9 cellular contexts compared by ENCODE assay signal in the genomic region with DNA sequence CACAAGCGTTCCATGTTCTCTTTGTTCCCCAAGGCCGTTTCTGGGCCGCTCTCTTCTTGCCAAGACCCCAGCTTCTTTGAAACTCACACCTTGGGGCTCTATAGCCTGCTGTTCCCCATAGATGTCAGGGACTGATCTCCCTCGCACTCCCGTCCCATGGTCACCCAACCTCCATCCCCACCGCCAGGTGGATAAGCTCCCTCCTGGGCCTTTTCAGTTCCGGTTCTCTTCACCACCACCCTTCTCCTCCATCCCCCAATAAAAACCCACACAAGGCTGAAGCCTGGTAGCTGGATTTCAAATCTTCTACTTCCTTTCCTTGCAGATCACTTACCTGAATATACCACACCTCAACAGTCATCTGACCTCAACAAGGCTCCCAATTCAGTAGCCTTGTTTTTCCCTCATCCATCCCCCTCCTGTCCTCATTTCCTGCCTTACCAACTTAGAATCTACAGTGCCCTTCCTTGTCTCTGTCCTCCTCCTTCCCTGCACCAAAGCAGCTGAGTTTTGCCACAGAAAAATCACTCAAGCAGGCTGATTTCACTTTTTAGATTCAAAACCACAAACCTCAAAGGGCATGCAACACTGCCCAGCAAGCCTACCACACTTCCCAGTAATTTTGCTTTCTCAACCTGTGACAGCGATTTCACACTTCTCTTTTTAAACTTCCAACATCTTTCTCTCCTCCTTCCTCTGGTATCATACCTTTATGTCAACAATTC. TPM values are rescaled to one million over a fixed set of nuclear protein-coding genes. Genes with fewer than 3 reads are reported as not detected.
A peak's percentile ranks its signal among the peaks of the same experiment; 100 is the strongest.
DNase-seq lines count a peak whose midpoint lies in the region; ATAC-seq, FAIRE-seq and TF ChIP-seq lines count a peak whose summit lies in the region.
"Had no signal": no experiment of that assay in that cellular context is flagged by ENCODE, and none has a peak within 500 bp of the region (broad histone marks: within the 10 kb centered on the region; RNA-seq: fewer than 3 reads in every experiment).

No MANE protein-coding gene starts in this region.

- peak; percentile 73 for ATAC-seq in GM21737 (IDR thresholded peaks at IDR 0.05; ENCODE audit: unreplicated experiment)
- ATAC-seq in lower lobe of right lung = peak; percentile 57 to 59
- no peak for ATAC-seq in esophagus mucosa

- no peak overlapping the region for H3K27ac ChIP-seq in lower lobe of right lung

- H3K4me3 ChIP-seq in lower lobe of right lung = no peak overlapping the region
- H3K4me3 ChIP-seq in HAP-1 = no peak overlapping the region

- H3K36me3 ChIP-seq in lower lobe of right lung = no peaks in the 10 kb centered on the region
- no peaks in the 10 kb centered on the region for H3K36me3 ChIP-seq in HAP-1 (replicated peaks)

- H3K9me3 Mint-ChIP-seq in progenitor cell of endocrine pancreas (ENCODE audit: low read depth) = no peaks in the 10 kb centered on the region

- peak; percentile 23 for DNase-seq in GM18507 (ENCODE audit: extremely low spot score, insufficient read length, low read depth)
- peak; percentile 17 for DNase-seq in NCI-H226
- no peak for DNase-seq in lower lobe of right lung
- no peak for DNase-seq in HAP-1 (ENCODE audit: low spot score in 2 of 2)
- no peak for DNase-seq in progenitor cell of endocrine pancreas (ENCODE audit: low spot score, unreplicated experiment)
- DNase-seq in HT-29 (ENCODE audit: low spot score) = no peak

- H3K4me1 ChIP-seq in lower lobe of right lung = peaks cover 15% of the 10 kb centered on the region
- H3K4me1 ChIP-seq in HAP-1 = no peaks in the 10 kb centered on the region

- FAIRE-seq in GM18507 (lab: Jason Lieb, UNC) = peak; percentile 83
- FAIRE-seq: endothelial cell of umbilical vein had no signal

- intact Hi-C loops in lower lobe of right lung (cut with DNase I) = no loop called here

- H3K9me3 ChIP-seq in lower lobe of right lung (no peaks in the 10 kb centered on the region), HAP-1 (no peaks in the 10 kb centered on the region)

- H3K4me3 Mint-ChIP-seq in progenitor cell of endocrine pancreas (ENCODE audit: low read depth) = no peak overlapping the region

- H3K27me3 Mint-ChIP-seq in progenitor cell of endocrine pancreas = no peaks in the 10 kb centered on the region

- no peak overlapping the region for H3K27ac Mint-ChIP-seq in progenitor cell of endocrine pancreas

- no peaks in the 10 kb centered on the region for H3K27me3 ChIP-seq in lower lobe of right lung (ENCODE audit: low read depth)
- H3K27me3 ChIP-seq in HAP-1 (ENCODE audit: low read depth) = no peaks in the 10 kb centered on the region

- in situ Hi-C loops in HAP-1 (cut with MboI; ENCODE audit: low sequenced_read_pairs) = no loop called here

- no peaks in the 10 kb centered on the region for H3K4me1 Mint-ChIP-seq in progenitor cell of endocrine pancreas (ENCODE audit: low read depth)

- TF ChIP-seq CTCF in lower lobe of right lung (IDR thresholded peaks at IDR 0.05) = no peak
- TF ChIP-seq CTCF in progenitor cell of endocrine pancreas (IDR thresholded peaks at IDR 0.05; ENCODE audit: unreplicated experiment) = no peak

- H3K36me3 Mint-ChIP-seq in progenitor cell of endocrine pancreas (ENCODE audit: insufficient read depth) = peaks cover 2% of the 10 kb centered on the region

RNA-seq across cellular contexts. Expression of gene SLC37A3, which starts 7.7 kb away (rescaled TPM):
- total RNA-seq in lower lobe of right lung (31.1 TPM), progenitor cell of endocrine pancreas (62.3 and 66.5 TPM in 2 replicates), esophagus mucosa (14.4 TPM)
- total RNA-seq in HT-29 (2014; rRNA removed; shearing (Covaris generic)) = 22.0 and 30.4 TPM in 2 replicates

RNA-seq across cellular contexts. Expression of gene RAB19, which starts 13.2 kb away (rescaled TPM):
- total RNA-seq in lower lobe of right lung (1.7 TPM), progenitor cell of endocrine pancreas (12.2 and 14.0 TPM in 2 replicates), esophagus mucosa (0.20 TPM)
- 2.0 and 5.3 TPM in 2 replicates for total RNA-seq in HT-29 (2014; rRNA removed; shearing (Covaris generic))
- total RNA-seq: endothelial cell of umbilical vein had no signal

Comparison
In these comparisons a context has a peak if more than half of its experiments do, and no peak if none do; other contexts are left out.
1. DNase-seq: peak in GM18507 (single experiment) and NCI-H226 (single experiment); none in lower lobe of right lung (single experiment), HAP-1 (0 of 2), progenitor cell of endocrine pancreas (single experiment) and HT-29 (single experiment).